Comparison of ENCODE assay signal across 16 cellular contexts in the genomic region with DNA sequence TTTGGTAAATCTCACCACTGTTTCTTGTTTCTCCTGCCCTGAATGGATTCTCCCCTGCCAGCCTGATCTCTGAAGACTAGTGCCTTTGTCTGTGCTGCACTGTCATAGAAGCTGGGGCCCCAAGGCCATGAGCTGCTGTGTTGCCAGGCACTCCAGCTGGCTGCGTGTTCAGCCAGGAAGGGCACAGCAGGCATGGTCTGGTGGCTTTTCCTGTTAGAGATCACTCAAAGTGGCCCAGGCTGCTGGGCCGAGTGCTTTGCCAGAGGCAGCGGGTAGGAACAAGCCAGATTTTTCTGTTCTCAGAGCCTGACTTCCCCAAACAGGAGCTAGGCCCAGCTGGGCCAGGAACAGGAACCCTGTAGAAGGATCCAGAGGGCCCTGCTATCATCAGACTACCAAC. TPM values are rescaled to one million over a fixed set of nuclear protein-coding genes. Genes with fewer than 3 reads are reported as not detected.
DNase-seq lines count a peak whose midpoint lies in the region; TF ChIP-seq lines count a peak whose summit lies in the region.
"Had no signal": no experiment of that assay in that cellular context is flagged by ENCODE, and none has a peak within 500 bp of the region (broad histone marks: within the 10 kb centered on the region; RNA-seq: fewer than 3 reads in every experiment).

No MANE protein-coding gene starts in this region.

- peaks cover 8% of the 10 kb centered on the region for H3K4me1 ChIP-seq in prostate gland (replicated peaks)

- peak; percentile 43 for DNase-seq in activated effector memory CD4-positive, alpha-beta T cell treated with anti-CD3 and anti-CD28 coated beads, Interleukin-2, amount 50 U/mL, for 16 hours
- no peak for DNase-seq in activated effector memory CD4-positive, alpha-beta T cell treated with Interleukin-2 at 50 U/mL for 16 hours
- DNase-seq in inferior parietal cortex (ENCODE audit: extremely low spot score) (peak; percentile 76), superior temporal gyrus (ENCODE audit: extremely low spot score) (peak; percentile 90), prostate gland (ENCODE audit: low spot score) (no peak), HEK293T (ENCODE audit: extremely low spot score) (no peak), NCI-H226 (no peak)
- DNase-seq: COR-L47, Karpas-422, NCI-H1436, NCI-H510A treated with DMSO at 0.1 percent for 48 hours, PC-9 had no signal

- H3K4me3 ChIP-seq in prostate gland = no peak overlapping the region
- H3K4me3 ChIP-seq: pancreas, PC-9, thoracic aorta had no signal

- H3K27ac ChIP-seq in angular gyrus (ENCODE audit: low read depth, low read length) = peak overlapping the region; percentile 94
- H3K27ac ChIP-seq in prostate gland = no peak overlapping the region
- H3K27ac ChIP-seq: epithelial cell of prostate, pancreas, PC-9, thoracic aorta had no signal

- H3K9me3 ChIP-seq in prostate gland = no peaks in the 10 kb centered on the region
- H3K9me3 ChIP-seq: pancreas, thoracic aorta had no signal

- CTCF ChIA-PET in HEK293T (lab: Yijun Ruan, JAX) = no interaction called here

- POLR2A ChIA-PET in HEK293T (lab: Yijun Ruan, JAX) = no interaction called here

- no peaks in the 10 kb centered on the region for H3K27me3 ChIP-seq in prostate gland (replicated peaks; ENCODE audit: insufficient read depth)
- H3K27me3 ChIP-seq: pancreas had no signal

- no peak for TF ChIP-seq CTCF in prostate gland (IDR thresholded peaks at IDR 0.05)

- H3K36me3 ChIP-seq in prostate gland = peaks cover 4 to 22% of the 10 kb centered on the region in 2 donors

- TF ChIP-seq POLR2A in prostate gland (IDR thresholded peaks at IDR 0.05) = no peak

- intact Hi-C loops in prostate gland (cut with DNase I) = no loop called here

- 72% methylated on average over 3 of the region's 3 CpGs for WGBS in prostate gland

TF ChIP-seq in HEK293T, 16 proteins besides CTCF, POLR2A, EP300 and RAD21:
- TF ChIP-seq LEF1 (IDR thresholded peaks at IDR 0.05; ENCODE audit: borderline replicate concordance) = no peak
- TF ChIP-seq, protein P1, sequence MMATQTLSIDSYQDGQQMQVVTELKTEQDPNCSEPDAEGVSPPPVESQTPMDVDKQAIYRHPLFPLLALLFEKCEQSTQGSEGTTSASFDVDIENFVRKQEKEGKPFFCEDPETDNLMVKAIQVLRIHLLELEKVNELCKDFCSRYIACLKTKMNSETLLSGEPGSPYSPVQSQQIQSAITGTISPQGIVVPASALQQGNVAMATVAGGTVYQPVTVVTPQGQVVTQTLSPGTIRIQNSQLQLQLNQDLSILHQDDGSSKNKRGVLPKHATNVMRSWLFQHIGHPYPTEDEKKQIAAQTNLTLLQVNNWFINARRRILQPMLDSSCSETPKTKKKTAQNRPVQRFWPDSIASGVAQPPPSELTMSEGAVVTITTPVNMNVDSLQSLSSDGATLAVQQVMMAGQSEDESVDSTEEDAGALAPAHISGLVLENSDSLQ (IDR thresholded peaks at IDR 0.05) = no peak
- TF ChIP-seq ELF4 (IDR thresholded peaks at IDR 0.05) = no peak
- no peak for TF ChIP-seq FOXM1 (IDR thresholded peaks at IDR 0.05; ENCODE audit: borderline replicate concordance)
- TF ChIP-seq FOXK2 (IDR thresholded peaks at IDR 0.05) = no peak
- TF ChIP-seq ZNF384 (IDR thresholded peaks at IDR 0.05) = no peak
- no peak for TF ChIP-seq SUZ12 (IDR thresholded peaks at IDR 0.05)
- no peak for TF ChIP-seq L3MBTL2 (conservative IDR thresholded peaks at IDR 0.05)
- TF ChIP-seq CTBP1 (IDR thresholded peaks at IDR 0.05; ENCODE audit: borderline replicate concordance) = no peak
- TF ChIP-seq BHLHE40 (IDR thresholded peaks at IDR 0.05; ENCODE audit: borderline replicate concordance) = no peak
- no peak for TF ChIP-seq NFRKB (IDR thresholded peaks at IDR 0.05)
TF ChIP-seq in HEK293T: peak in this region for 0.

RNA-seq across cellular contexts. Expression of a gene that starts 5.2 kb away (rescaled TPM):
- 10 to 100 TPM; 50.7 to 70.0 TPM for total RNA-seq in prostate gland

RNA-seq across cellular contexts. Expression of a gene that starts 10.0 kb away (rescaled TPM):
- 1 to 10 TPM in 1 of 2 donors, under 1 TPM in 1; 0.77 to 6.0 TPM for total RNA-seq in prostate gland
- total RNA-seq: thoracic aorta had no signal

RNA-seq across cellular contexts. Expression of a gene that starts 31.1 kb away (rescaled TPM):
- 10 to 100 TPM in 1 of 2 donors, 1 to 10 TPM in 1; 7.9 to 10.7 TPM for total RNA-seq in prostate gland

RNA-seq across cellular contexts. Expression of a gene that starts 55.4 kb away (rescaled TPM):
- 10 to 100 TPM; 90.0 to 92.5 TPM for total RNA-seq in prostate gland

Comparison
In these comparisons a context has a peak if more than half of its experiments do, and no peak if none do; other contexts are left out.
1. DNase-seq: peak in activated effector memory CD4-positive, alpha-beta T cell treated with anti-CD3 and anti-CD28 coated beads, Interleukin-2, amount 50 U/mL, for 16 hours (single experiment), inferior parietal cortex (single experiment) and superior temporal gyrus (single experiment); none in activated effector memory CD4-positive, alpha-beta T cell treated with Interleukin-2 at 50 U/mL for 16 hours (single experiment), prostate gland (single experiment), HEK293T (single experiment) and NCI-H226 (single experiment).